In the genomic region with DNA sequence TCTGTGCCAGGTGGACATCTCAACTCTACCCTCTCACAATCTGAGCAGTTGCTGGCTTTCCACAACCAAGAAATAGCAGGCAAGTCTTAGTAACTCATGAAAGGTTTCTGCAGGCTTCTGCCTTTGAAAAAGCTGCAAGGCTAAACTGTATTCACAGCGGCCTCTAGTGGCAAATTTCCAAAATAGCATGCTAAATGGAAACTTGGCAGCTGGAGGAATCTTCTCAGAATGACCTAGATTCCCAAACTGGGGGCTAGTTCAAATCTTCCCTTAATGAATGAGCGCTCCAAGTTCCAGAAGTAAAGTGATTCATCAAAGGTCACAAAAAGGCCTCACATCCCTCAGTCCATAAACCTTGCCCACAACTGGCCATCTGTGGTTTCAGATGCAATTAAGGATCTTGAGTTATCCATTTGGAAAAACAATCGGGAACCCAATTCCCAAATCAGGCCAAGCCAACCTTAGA, we compare ENCODE assay signal across 9 cellular contexts. TPM values are rescaled to one million over a fixed set of nuclear protein-coding genes. Genes with fewer than 3 reads are reported as not detected.
A peak's percentile ranks its signal among the peaks of the same experiment; 100 is the strongest.
DNase-seq lines count a peak whose midpoint lies in the region; TF ChIP-seq lines count a peak whose summit lies in the region.
"Had no signal": no experiment of that assay in that cellular context is flagged by ENCODE, and none has a peak within 500 bp of the region (broad histone marks: within the 10 kb centered on the region; RNA-seq: fewer than 3 reads in every experiment).

No MANE protein-coding gene starts in this region.

- H3K4me1 ChIP-seq in ovary (ENCODE audit: insufficient read depth) = no peaks in the 10 kb centered on the region

- peaks cover 28 to 34% of the 10 kb centered on the region in 2 donors for H3K36me3 Mint-ChIP-seq in CD14-positive monocyte
- peaks cover 45% of the 10 kb centered on the region for H3K36me3 Mint-ChIP-seq in activated CD4-positive, alpha-beta memory T cell treated with anti-CD3 and anti-CD28 coated beads for 36 hours
- H3K36me3 Mint-ChIP-seq in activated naive CD8-positive, alpha-beta T cell treated with anti-CD3 and anti-CD28 coated beads for 36 hours = peaks cover 49% of the 10 kb centered on the region

- H3K36me3 ChIP-seq in ovary = no peaks in the 10 kb centered on the region

- H3K4me1 Mint-ChIP-seq in CD14-positive monocyte = peaks cover 59% of the 10 kb centered on the region
- H3K4me1 Mint-ChIP-seq in activated CD4-positive, alpha-beta memory T cell treated with anti-CD3 and anti-CD28 coated beads for 36 hours (ENCODE audit: low read depth) = no peaks in the 10 kb centered on the region
- peaks cover 8% of the 10 kb centered on the region for H3K4me1 Mint-ChIP-seq in activated naive CD8-positive, alpha-beta T cell treated with anti-CD3 and anti-CD28 coated beads for 36 hours

- TF ChIP-seq EP300 in ovary (IDR thresholded peaks at IDR 0.05) = no peak

- peak overlapping the region in 1 of 7 donors; percentile 94 for H3K27ac Mint-ChIP-seq in CD14-positive monocyte
- H3K27ac Mint-ChIP-seq in activated CD4-positive, alpha-beta memory T cell treated with anti-CD3 and anti-CD28 coated beads for 36 hours = no peak overlapping the region
- H3K27ac Mint-ChIP-seq in activated naive CD8-positive, alpha-beta T cell treated with anti-CD3 and anti-CD28 coated beads for 36 hours = no peak overlapping the region
- H3K27ac Mint-ChIP-seq: T-cell had no signal

- CTCF ChIA-PET in activated CD4-positive, alpha-beta memory T cell treated with anti-CD3 and anti-CD28 coated beads for 36 hours (lab: Charles Lee) = interaction anchor here (0.6 to 5.2 kb wide), 25 partner anchors 9 to 1621 kb away, joined by 3 to 74 read pairs (median 4); partner anchors contain the start of genes MTCH1 and PPIL1

- peak overlapping the region in 1 of 2 donors; percentile 30 for H3K4me3 Mint-ChIP-seq in CD14-positive monocyte
- no peak overlapping the region for H3K4me3 Mint-ChIP-seq in activated CD4-positive, alpha-beta memory T cell treated with anti-CD3 and anti-CD28 coated beads for 36 hours
- H3K4me3 Mint-ChIP-seq in activated naive CD8-positive, alpha-beta T cell treated with anti-CD3 and anti-CD28 coated beads for 36 hours = no peak overlapping the region
- H3K4me3 Mint-ChIP-seq: T-cell had no signal

- DNase-seq in CD14-positive monocyte (ENCODE audit: low spot score) (no peak), GM19240 (ENCODE audit: insufficient read length, low spot score) (peak; percentile 31), NCI-H226 (peak; percentile 52), globus pallidus (ENCODE audit: low spot score) (peak; percentile 76), ovary (peak in 2 of 5 donors; percentile 48 to 76), NK-92 (lab: John Stamatoyannopoulos, UW; ENCODE audit: unreplicated experiment) (no peak)
- DNase-seq in activated CD4-positive, alpha-beta memory T cell treated with anti-CD3 and anti-CD28 coated beads for 36 hours = peak; percentile 34
- DNase-seq in activated naive CD8-positive, alpha-beta T cell treated with anti-CD3 and anti-CD28 coated beads for 36 hours = no peak

- WGBS in ovary, 3 donors = 11 to 24% (median 19%) methylated on average over 3 of the region's 3 CpGs

- H3K4me3 ChIP-seq in ovary = no peak overlapping the region

- TF ChIP-seq CTCF in CD14-positive monocyte (IDR thresholded peaks at IDR 0.05) = peak; percentile 84
- peak; percentile 38 to 69 (median 63) for TF ChIP-seq CTCF in ovary (IDR thresholded peaks at IDR 0.05)

- no peak overlapping the region for H3K27ac ChIP-seq in ovary

- H3K9me3 Mint-ChIP-seq in CD14-positive monocyte = peaks cover 14 to 25% (median 22%) of the 10 kb centered on the region in 7 donors
- H3K9me3 Mint-ChIP-seq in activated CD4-positive, alpha-beta memory T cell treated with anti-CD3 and anti-CD28 coated beads for 36 hours = peaks cover 13% of the 10 kb centered on the region
- H3K9me3 Mint-ChIP-seq in activated naive CD8-positive, alpha-beta T cell treated with anti-CD3 and anti-CD28 coated beads for 36 hours = peaks cover 5% of the 10 kb centered on the region

- TF ChIP-seq POLR2A in ovary (IDR thresholded peaks at IDR 0.05) = no peak

- POLR2A ChIA-PET in activated CD4-positive, alpha-beta memory T cell treated with anti-CD3 and anti-CD28 coated beads for 36 hours (lab: Charles Lee) = interaction anchor here (0.9 kb wide), 1 partner anchor 151 kb away, joined by 3 read pairs; no protein-coding TSS in a partner anchor

- intact Hi-C loops in CD14-positive monocyte (cut with micrococcal nuclease) = loop anchor here (5.0 kb wide), 3 partner anchors 36 to 169 kb away; partner anchors contain the start of gene C6orf89 (in 1 of the 2)
- intact Hi-C loops in activated CD4-positive, alpha-beta memory T cell treated with anti-CD3 and anti-CD28 coated beads for 36 hours (cut with micrococcal nuclease) = loop anchor here (1.0 to 2.0 kb wide), 3 partner anchors 68 to 89 kb away; no protein-coding TSS in a partner anchor
- intact Hi-C loops in ovary (cut with DNase I) = loop anchor here in 2 of 4 donors (2.0 to 5.0 kb wide), 2 partner anchors 84 kb away; no protein-coding TSS in a partner anchor

- H3K9me3 ChIP-seq in ovary = no peaks in the 10 kb centered on the region

- peaks cover 3 to 9% (median 6%) of the 10 kb centered on the region in 3 donors for H3K27me3 Mint-ChIP-seq in CD14-positive monocyte (ENCODE audit: low read depth in 3 of 3)
- no peaks in the 10 kb centered on the region for H3K27me3 Mint-ChIP-seq in activated CD4-positive, alpha-beta memory T cell treated with anti-CD3 and anti-CD28 coated beads for 36 hours
- H3K27me3 Mint-ChIP-seq in activated naive CD8-positive, alpha-beta T cell treated with anti-CD3 and anti-CD28 coated beads for 36 hours = peaks cover 8% of the 10 kb centered on the region
- H3K27me3 Mint-ChIP-seq: T-cell had no signal

- no peaks in the 10 kb centered on the region for H3K27me3 ChIP-seq in ovary

RNA-seq across cellular contexts. Expression of gene CPNE5, which starts 11.9 kb away (rescaled TPM):
- polyA plus RNA-seq in CD14-positive monocyte = under 1 TPM; 0.47 to 0.82 TPM
- 1 to 10 TPM; 1.5 to 1.8 TPM for total RNA-seq in activated CD4-positive, alpha-beta memory T cell treated with anti-CD3 and anti-CD28 coated beads for 36 hours
- total RNA-seq in ovary = 10 to 100 TPM in 2 of 7 donors, 1 to 10 TPM in 5; 1.4 to 22.1 (median 7.8) TPM
- polyA plus RNA-seq in ovary = 1 to 10 TPM; 1.8 to 5.3 TPM
- total RNA-seq in activated naive CD8-positive, alpha-beta T cell treated with anti-CD3 and anti-CD28 coated beads for 36 hours = 1 to 10 TPM in 1 of 2 experiments, under 1 TPM in 1; 0.72 to 1.2 TPM

RNA-seq across cellular contexts. Expression of gene PPIL1, which starts 23.4 kb away (rescaled TPM):
- polyA plus RNA-seq in CD14-positive monocyte (1 to 10 TPM; 5.9 to 7.6 TPM), ovary (10 to 100 TPM; 10.7 to 38.4 TPM)
- 10 to 100 TPM; 38.5 to 40.6 TPM for total RNA-seq in activated CD4-positive, alpha-beta memory T cell treated with anti-CD3 and anti-CD28 coated beads for 36 hours
- total RNA-seq in ovary = 10 to 100 TPM; 11.6 to 31.0 (median 21.2) TPM
- total RNA-seq in activated naive CD8-positive, alpha-beta T cell treated with anti-CD3 and anti-CD28 coated beads for 36 hours = 10 to 100 TPM; 55.1 to 58.4 TPM

RNA-seq across cellular contexts. Expression of gene C6orf89, which starts 34.6 kb away (rescaled TPM):
- 10 to 100 TPM; 29.2 to 37.5 TPM for polyA plus RNA-seq in CD14-positive monocyte
- total RNA-seq in activated CD4-positive, alpha-beta memory T cell treated with anti-CD3 and anti-CD28 coated beads for 36 hours = 10 to 100 TPM; 29.2 to 29.8 TPM
- 10 to 100 TPM; 23.1 to 73.8 (median 62.2) TPM for total RNA-seq in ovary
- polyA plus RNA-seq in ovary = 100 to 1,000 TPM in 1 of 2 donors, 10 to 100 TPM in 1; 32.9 to 102 TPM
- total RNA-seq in activated naive CD8-positive, alpha-beta T cell treated with anti-CD3 and anti-CD28 coated beads for 36 hours = 10 to 100 TPM; 32.1 to 32.7 TPM

Comparison
In these comparisons a context has a peak if more than half of its experiments do, and no peak if none do; other contexts are left out.
1. DNase-seq: peak in GM19240 (single experiment), NCI-H226 (single experiment), activated CD4-positive, alpha-beta memory T cell treated with anti-CD3 and anti-CD28 coated beads for 36 hours (single experiment) and globus pallidus (single experiment); none in CD14-positive monocyte (single experiment), activated naive CD8-positive, alpha-beta T cell treated with anti-CD3 and anti-CD28 coated beads for 36 hours (single experiment) and NK-92 (single experiment).